Comparison of ENCODE assay signal across 8 cellular contexts in the genomic region with DNA sequence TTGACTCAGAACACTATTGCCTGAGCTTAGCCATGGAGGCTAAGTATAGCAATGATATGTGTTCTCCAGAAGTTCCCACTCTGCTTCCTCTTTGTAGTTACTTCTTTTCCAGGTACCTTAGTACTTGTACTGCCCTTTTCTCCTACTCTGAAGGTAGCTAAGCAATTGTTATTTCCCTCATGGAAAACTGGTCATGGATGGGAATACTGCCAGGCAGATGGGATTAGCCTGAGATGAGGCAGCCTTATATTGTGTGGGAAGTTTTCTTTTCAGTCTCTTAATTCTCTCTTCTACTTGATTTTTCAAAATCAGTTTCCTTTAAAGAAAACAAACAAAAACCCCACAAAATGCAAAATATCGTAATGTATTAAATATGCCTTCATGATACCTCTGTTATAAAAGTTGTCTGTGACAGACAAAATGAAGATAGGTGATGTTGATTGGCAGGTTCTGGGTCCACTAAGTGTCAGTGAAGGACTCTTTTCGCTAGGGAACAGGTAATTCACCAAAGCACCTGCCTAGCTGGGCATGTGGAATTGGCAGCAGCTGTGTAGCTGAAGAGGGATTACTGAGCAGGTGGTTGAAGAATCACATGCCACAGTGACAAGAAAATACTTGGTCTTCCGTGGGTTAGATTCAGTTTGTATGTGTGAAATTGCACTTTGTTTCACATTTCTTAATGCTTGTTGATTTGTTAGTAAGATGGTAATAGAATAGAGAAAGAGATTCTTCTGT. TPM values are rescaled to one million over a fixed set of nuclear protein-coding genes. Genes with fewer than 3 reads are reported as not detected.
DNase-seq lines count a peak whose midpoint lies in the region; ATAC-seq lines count a peak whose summit lies in the region.
"Had no signal": no experiment of that assay in that cellular context is flagged by ENCODE, and none has a peak within 500 bp of the region (broad histone marks: within the 10 kb centered on the region; RNA-seq: fewer than 3 reads in every experiment).

No MANE protein-coding gene starts in this region.

- H3K9me3 Mint-ChIP-seq in activated T-cell treated with anti-CD3 and anti-CD28 coated beads, Interleukin-2, amount 50 U/mL, for 72 hours: no peaks in the 10 kb centered on the region
- H3K9me3 Mint-ChIP-seq in naive thymus-derived CD4-positive, alpha-beta T cell: no peaks in the 10 kb centered on the region
- no peaks in the 10 kb centered on the region for H3K9me3 Mint-ChIP-seq in stimulated activated naive B cell treated with anti-CD40 and anti-IgM and Interleukin-4, amounts not matched to agents 10 μg/mL and 1 μg/mL and 100 μg/mL, for 72 hours

- POLR2A ChIA-PET in naive thymus-derived CD4-positive, alpha-beta T cell (lab: Charles Lee): interaction anchor here (0.7 to 1.6 kb wide), 2 partner anchors 20 to 106 kb away, joined by 3 to 5 read pairs; no protein-coding TSS in a partner anchor

- CTCF ChIA-PET in naive thymus-derived CD4-positive, alpha-beta T cell (lab: Charles Lee): interaction anchor here (0.5 kb wide), 1 partner anchor 30 kb away, joined by 4 read pairs; no protein-coding TSS in a partner anchor

- ATAC-seq in activated T-cell treated with anti-CD3 and anti-CD28 coated beads, Interleukin-2, amount 50 U/mL, for 72 hours (replicated peaks in 1 of 2): no peak
- ATAC-seq in naive thymus-derived CD4-positive, alpha-beta T cell: no peak
- no peak for ATAC-seq in stimulated activated naive B cell treated with anti-CD40 and anti-IgM and Interleukin-4, amounts not matched to agents 10 μg/mL and 1 μg/mL and 100 μg/mL, for 72 hours (replicated peaks)

- no peaks in the 10 kb centered on the region for H3K27me3 ChIP-seq in MG63
- no peaks in the 10 kb centered on the region for H3K27me3 ChIP-seq in naive thymus-derived CD4-positive, alpha-beta T cell (ENCODE audit: control insufficient read depth in 2 of 2, insufficient read depth in 2 of 2, low read length in 2 of 2)

- H3K4me3 ChIP-seq in MG63: no peak overlapping the region
- H3K4me3 ChIP-seq in naive thymus-derived CD4-positive, alpha-beta T cell (ENCODE audit: low read length): no peak overlapping the region

- H3K27me3 Mint-ChIP-seq in activated T-cell treated with anti-CD3 and anti-CD28 coated beads, Interleukin-2, amount 50 U/mL, for 72 hours (ENCODE audit: low read depth): no peaks in the 10 kb centered on the region
- no peaks in the 10 kb centered on the region for H3K27me3 Mint-ChIP-seq in naive thymus-derived CD4-positive, alpha-beta T cell
- H3K27me3 Mint-ChIP-seq in stimulated activated naive B cell treated with anti-CD40 and anti-IgM and Interleukin-4, amounts not matched to agents 10 μg/mL and 1 μg/mL and 100 μg/mL, for 72 hours: no peaks in the 10 kb centered on the region

- H3K9me3 ChIP-seq in MG63: no peaks in the 10 kb centered on the region
- H3K9me3 ChIP-seq in naive thymus-derived CD4-positive, alpha-beta T cell (ENCODE audit: control insufficient read depth in 2 of 3, low read length in 3 of 3): no peaks in the 10 kb centered on the region

- H3K4me3 Mint-ChIP-seq in activated T-cell treated with anti-CD3 and anti-CD28 coated beads, Interleukin-2, amount 50 U/mL, for 72 hours: peak overlapping the region; percentile 4 to 31
- peak overlapping the region; percentile 5 to 98 (median 94) for H3K4me3 Mint-ChIP-seq in naive thymus-derived CD4-positive, alpha-beta T cell
- no peak overlapping the region for H3K4me3 Mint-ChIP-seq in stimulated activated naive B cell treated with anti-CD40 and anti-IgM and Interleukin-4, amounts not matched to agents 10 μg/mL and 1 μg/mL and 100 μg/mL, for 72 hours

- DNase-seq in DMS53 treated with DMSO at 0.1 percent for 48 hours (lab: John Stamatoyannopoulos, UW; ENCODE audit: unreplicated experiment): peak; percentile 67
- peak; percentile 10 for DNase-seq in MG63
- DNase-seq in activated T-cell treated with anti-CD3 and anti-CD28 coated beads, Interleukin-2, amount 50 U/mL, for 72 hours: no peak
- no peak for DNase-seq in naive thymus-derived CD4-positive, alpha-beta T cell
- no peak for DNase-seq in GF-D8 (lab: John Stamatoyannopoulos, UW)
- no peak for DNase-seq in LoVo (ENCODE audit: low spot score)
- DNase-seq in stimulated activated naive B cell treated with anti-CD40 and anti-IgM and Interleukin-4, amounts not matched to agents 10 μg/mL and 1 μg/mL and 100 μg/mL, for 72 hours: no peak
- DNase-seq: stimulated activated CD8-positive, alpha-beta memory T cell treated with anti-CD3 and anti-CD28 coated beads, Interleukin-4, amount 100 ng/mL, for 48 hours had no signal

- peak overlapping the region; percentile 34 for H3K27ac Mint-ChIP-seq in activated T-cell treated with anti-CD3 and anti-CD28 coated beads, Interleukin-2, amount 50 U/mL, for 72 hours
- H3K27ac Mint-ChIP-seq in naive thymus-derived CD4-positive, alpha-beta T cell: peak overlapping the region; percentile 3 to 81 (median 64)
- no peak overlapping the region for H3K27ac Mint-ChIP-seq in stimulated activated naive B cell treated with anti-CD40 and anti-IgM and Interleukin-4, amounts not matched to agents 10 μg/mL and 1 μg/mL and 100 μg/mL, for 72 hours

- intact Hi-C loops in naive thymus-derived CD4-positive, alpha-beta T cell (cut with micrococcal nuclease): loop anchor here (5.0 kb wide), 3 partner anchors 38 to 168 kb away; no protein-coding TSS in a partner anchor

- peaks cover 7 to 15% of the 10 kb centered on the region in 2 donors for H3K36me3 Mint-ChIP-seq in activated T-cell treated with anti-CD3 and anti-CD28 coated beads, Interleukin-2, amount 50 U/mL, for 72 hours (ENCODE audit: insufficient read depth in 2 of 2)
- H3K36me3 Mint-ChIP-seq in naive thymus-derived CD4-positive, alpha-beta T cell: peaks cover 0 to 14% (median 8%) of the 10 kb centered on the region in 5 donors
- H3K36me3 Mint-ChIP-seq in stimulated activated naive B cell treated with anti-CD40 and anti-IgM and Interleukin-4, amounts not matched to agents 10 μg/mL and 1 μg/mL and 100 μg/mL, for 72 hours: peaks cover 1 to 8% of the 10 kb centered on the region in 2 donors

- peaks cover 26 to 47% of the 10 kb centered on the region in 2 donors for H3K4me1 ChIP-seq in naive thymus-derived CD4-positive, alpha-beta T cell (ENCODE audit: control insufficient read depth in 2 of 2, insufficient read depth in 2 of 2, low read length in 2 of 2)

- no peak overlapping the region for H3K27ac ChIP-seq in naive thymus-derived CD4-positive, alpha-beta T cell (ENCODE audit: low read depth, low read length)

- H3K4me1 Mint-ChIP-seq in activated T-cell treated with anti-CD3 and anti-CD28 coated beads, Interleukin-2, amount 50 U/mL, for 72 hours (ENCODE audit: low read depth): peaks cover 80% of the 10 kb centered on the region
- peaks cover 64 to 91% (median 84%) of the 10 kb centered on the region in 7 donors for H3K4me1 Mint-ChIP-seq in naive thymus-derived CD4-positive, alpha-beta T cell
- peaks cover 35 to 48% of the 10 kb centered on the region in 2 donors for H3K4me1 Mint-ChIP-seq in stimulated activated naive B cell treated with anti-CD40 and anti-IgM and Interleukin-4, amounts not matched to agents 10 μg/mL and 1 μg/mL and 100 μg/mL, for 72 hours

- H3K36me3 ChIP-seq in MG63: peaks cover 12% of the 10 kb centered on the region
- H3K36me3 ChIP-seq in naive thymus-derived CD4-positive, alpha-beta T cell (ENCODE audit: control insufficient read depth in 2 of 3, insufficient read depth in 3 of 3, low read length in 3 of 3): no peaks in the 10 kb centered on the region

RNA-seq across cellular contexts. Expression of gene ZNF609, which starts 4.1 kb away (rescaled TPM):
- 6.2 and 7.1 TPM in 2 replicates for total RNA-seq in MG63 (2014; rRNA removed; shearing (Covaris generic); ENCODE audit: low replicate concordance)
- 10 to 100 TPM; 43.9 to 52.6 TPM for total RNA-seq in activated T-cell treated with anti-CD3 and anti-CD28 coated beads, Interleukin-2, amount 50 U/mL, for 72 hours
- total RNA-seq in naive thymus-derived CD4-positive, alpha-beta T cell: 10 to 100 TPM; 55.0 to 89.1 (median 78.3) TPM
- 10 to 100 TPM; 10.1 to 11.7 TPM for polyA plus RNA-seq in naive thymus-derived CD4-positive, alpha-beta T cell

Comparison
In these comparisons a context has a peak if more than half of its experiments do, and no peak if none do; other contexts are left out.
1. DNase-seq: peak in DMS53 treated with DMSO at 0.1 percent for 48 hours (single experiment) and MG63 (single experiment); none in activated T-cell treated with anti-CD3 and anti-CD28 coated beads, Interleukin-2, amount 50 U/mL, for 72 hours (0 of 2), naive thymus-derived CD4-positive, alpha-beta T cell (0 of 9), GF-D8 (single experiment), LoVo (single experiment) and stimulated activated naive B cell treated with anti-CD40 and anti-IgM and Interleukin-4, amounts not matched to agents 10 μg/mL and 1 μg/mL and 100 μg/mL, for 72 hours (single experiment).
2. H3K4me3 Mint-ChIP-seq: peak in activated T-cell treated with anti-CD3 and anti-CD28 coated beads, Interleukin-2, amount 50 U/mL, for 72 hours (2 of 2) and naive thymus-derived CD4-positive, alpha-beta T cell (10 of 10); none in stimulated activated naive B cell treated with anti-CD40 and anti-IgM and Interleukin-4, amounts not matched to agents 10 μg/mL and 1 μg/mL and 100 μg/mL, for 72 hours (0 of 2).